11 cellular contexts compared by ENCODE assay signal in genomic region chr7:143384741-143385631, GRCh38. TPM values are rescaled to one million over a fixed set of nuclear protein-coding genes. Genes with fewer than 3 reads are reported as not detected.
DNase-seq lines count a peak whose midpoint lies in the region; ATAC-seq and TF ChIP-seq lines count a peak whose summit lies in the region.
"Had no signal": no experiment of that assay in that cellular context is flagged by ENCODE, and none has a peak within 500 bp of the region (broad histone marks: within the 10 kb centered on the region; RNA-seq: fewer than 3 reads in every experiment).

No MANE protein-coding gene starts in this region.

- CTCF ChIA-PET in MCF 10A (lab: Yijun Ruan, JAX) = interaction anchor here (0.6 to 1.6 kb wide), 6 partner anchors 13 to 145 kb away, joined by 3 to 7 read pairs (median 4); no protein-coding TSS in a partner anchor
- CTCF ChIA-PET in GM10248 (lab: Yijun Ruan, JAX) = interaction anchor here (1.0 to 2.1 kb wide), 7 partner anchors 8 to 144 kb away, joined by 3 to 8 read pairs (median 6); no protein-coding TSS in a partner anchor
- CTCF ChIA-PET in CD4-positive, alpha-beta memory T cell (lab: Charles Lee; ENCODE audit: partially characterized antibody) = interaction anchor here (0.7 to 7.9 kb wide), 14 partner anchors 9 to 144 kb away, joined by 3 to 129 read pairs (median 4); partner anchors contain the start of gene EPHA1

- H3K27me3 ChIP-seq in breast epithelium (no peaks in the 10 kb centered on the region), uterus (no peaks in the 10 kb centered on the region)
- H3K27me3 ChIP-seq in CD4-positive, alpha-beta memory T cell (ENCODE audit: insufficient read depth, low read length) = no peaks in the 10 kb centered on the region

- TF ChIP-seq CTCF in breast epithelium (IDR thresholded peaks at IDR 0.05) = no peak
- no peak for TF ChIP-seq CTCF in MCF 10A (IDR thresholded peaks at IDR 0.05; ENCODE audit: unreplicated experiment)
- TF ChIP-seq CTCF in uterus (IDR thresholded peaks at IDR 0.05) = no peak
- TF ChIP-seq CTCF in GM10248 (IDR thresholded peaks at IDR 0.05; ENCODE audit: control extremely low read depth, extremely low read depth, low read depth, missing control alignments) = no peak

- no peaks in the 10 kb centered on the region for H3K36me3 ChIP-seq in breast epithelium
- H3K36me3 ChIP-seq in uterus = no peaks in the 10 kb centered on the region
- peaks cover 43% of the 10 kb centered on the region for H3K36me3 ChIP-seq in CD4-positive, alpha-beta memory T cell (ENCODE audit: insufficient read depth, low read length)

- no peaks in the 10 kb centered on the region for H3K27me3 Mint-ChIP-seq in MCF 10A (ENCODE audit: insufficient read depth, unreplicated experiment)
- H3K27me3 Mint-ChIP-seq in CD4-positive, alpha-beta memory T cell = no peaks in the 10 kb centered on the region

- DNase-seq in breast epithelium (ENCODE audit: low spot score in 2 of 2) (no peak), MCF 10A (ENCODE audit: unreplicated experiment) (no peak), dermis blood vessel endothelial cell (peak; percentile 34), midbrain (lab: John Stamatoyannopoulos, UW) (peak; percentile 5), uterus (peak in 1 of 2 donors; percentile 36), GM10248 (ENCODE audit: extremely low spot score) (no peak)
- DNase-seq in CD4-positive, alpha-beta memory T cell = no peak
- DNase-seq: erythroblast, NCI-H2171 had no signal

- no peak overlapping the region for H3K4me3 Mint-ChIP-seq in MCF 10A (ENCODE audit: unreplicated experiment)
- no peak overlapping the region for H3K4me3 Mint-ChIP-seq in CD4-positive, alpha-beta memory T cell

- no TSS peak for BruUV-seq in MCF 10A (replicated peaks; lab: Mats Ljungman, UMichigan)

- TF ChIP-seq POLR2A in breast epithelium (IDR thresholded peaks at IDR 0.05) = no peak
- no peak for TF ChIP-seq POLR2A in uterus (IDR thresholded peaks at IDR 0.05)

- POLR2A ChIA-PET in MCF 10A (lab: Yijun Ruan, JAX) = interaction anchor here (1.0 to 1.5 kb wide), 4 partner anchors 9 to 47 kb away, joined by 3 to 6 read pairs (median 4); no protein-coding TSS in a partner anchor
- POLR2A ChIA-PET in GM10248 (lab: Yijun Ruan, JAX) = no interaction called here
- POLR2A ChIA-PET in CD4-positive, alpha-beta memory T cell (lab: Charles Lee; ENCODE audit: partially characterized antibody) = interaction anchor here (0.7 to 9.3 kb wide), 9 partner anchors 8 to 586 kb away, joined by 3 to 215 read pairs (median 6); partner anchors contain the start of gene EPHA1

- H3K4me1 Mint-ChIP-seq in MCF 10A (ENCODE audit: insufficient read depth, unreplicated experiment) = peaks cover 13% of the 10 kb centered on the region
- H3K4me1 Mint-ChIP-seq in CD4-positive, alpha-beta memory T cell = peaks cover 4 to 16% (median 11%) of the 10 kb centered on the region in 4 donors

- no peak overlapping the region for H3K27ac Mint-ChIP-seq in MCF 10A (ENCODE audit: low read depth, unreplicated experiment)
- H3K27ac Mint-ChIP-seq in CD4-positive, alpha-beta memory T cell = no peak overlapping the region

- H3K36me3 Mint-ChIP-seq in MCF 10A (ENCODE audit: insufficient read depth, unreplicated experiment) = peaks cover 31% of the 10 kb centered on the region
- peaks cover 9 to 22% of the 10 kb centered on the region in 2 donors for H3K36me3 Mint-ChIP-seq in CD4-positive, alpha-beta memory T cell

- H3K4me1 ChIP-seq in breast epithelium (peaks cover 12 to 13% of the 10 kb centered on the region in 2 donors), uterus (peaks cover 7 to 29% of the 10 kb centered on the region in 2 donors)
- H3K4me1 ChIP-seq in CD4-positive, alpha-beta memory T cell (ENCODE audit: insufficient read depth, low read length) = peaks cover 56% of the 10 kb centered on the region

- ATAC-seq in GM21737 (IDR thresholded peaks at IDR 0.05; ENCODE audit: unreplicated experiment) = no peak

- H3K4me3 ChIP-seq in breast epithelium (peak overlapping the region; percentile 87 to 95 (median 94)), uterus (peak overlapping the region; percentile 75 to 99)
- peak overlapping the region in 1 of 2 donors; percentile 46 for H3K4me3 ChIP-seq in CD4-positive, alpha-beta memory T cell (ENCODE audit: low read length in 2 of 2)

- no peaks in the 10 kb centered on the region for H3K9me3 ChIP-seq in breast epithelium
- no peaks in the 10 kb centered on the region for H3K9me3 ChIP-seq in uterus
- H3K9me3 ChIP-seq in CD4-positive, alpha-beta memory T cell (ENCODE audit: control insufficient read depth in 1 of 2, low read length in 2 of 2) = no peaks in the 10 kb centered on the region

- H3K9me3 Mint-ChIP-seq in MCF 10A (ENCODE audit: unreplicated experiment) = no peaks in the 10 kb centered on the region
- no peaks in the 10 kb centered on the region for H3K9me3 Mint-ChIP-seq in CD4-positive, alpha-beta memory T cell

- H3K27ac ChIP-seq in breast epithelium (peak overlapping the region; percentile 98 to 100), uterus (peak overlapping the region; percentile 98 to 99)
- no peak overlapping the region for H3K27ac ChIP-seq in CD4-positive, alpha-beta memory T cell (ENCODE audit: low read depth, low read length)

- intact Hi-C loops in breast epithelium (cut with DNase I; ENCODE audit: low total_unique reads) = loop anchor here (5.0 kb wide), 1 partner anchor 102 kb away; no protein-coding TSS in a partner anchor
- intact Hi-C loops in MCF 10A (cut with micrococcal nuclease) = loop anchor here (5.0 kb wide), 1 partner anchor 517 kb away; the partner anchor contains the start of gene TCAF1
- intact Hi-C loops in uterus (cut with DNase I; ENCODE audit: low total_unique reads) = no loop called here
- intact Hi-C loops in CD4-positive, alpha-beta memory T cell (cut with micrococcal nuclease) = loop anchor here (5.0 kb wide), 1 partner anchor 583 kb away; no protein-coding TSS in a partner anchor

RNA-seq across cellular contexts. Expression of gene ZYX, which starts 3.8 kb away (rescaled TPM):
- 10 to 100 TPM; 60.2 to 61.0 (median 60.4) TPM for total RNA-seq in breast epithelium
- total RNA-seq in MCF 10A (2022) = 168 and 260 TPM in 2 replicates
- total RNA-seq in dermis blood vessel endothelial cell = 26.2 and 57.2 TPM in 2 replicates
- total RNA-seq in uterus = 100 to 1,000 TPM in 2 of 4 donors, 10 to 100 TPM in 2; 46.0 to 494 (median 95.9) TPM
- 100 to 1,000 TPM; 145 to 148 TPM for total RNA-seq in CD4-positive, alpha-beta memory T cell
- polyA plus RNA-seq in CD4-positive, alpha-beta memory T cell = 100 to 1,000 TPM in 1 of 2 donors, 10 to 100 TPM in 1; 55.7 to 145 TPM

RNA-seq across cellular contexts. Expression of gene FAM131B, which starts 22.5 kb away (rescaled TPM):
- total RNA-seq in breast epithelium (1 to 10 TPM in 1 of 3 donors, under 1 TPM in 2; 0.48 to 2.3 (median 0.73) TPM), MCF 10A (2022) (0.19 and 0.25 TPM in 2 replicates), dermis blood vessel endothelial cell (0.23 and 0.51 TPM in 2 replicates), uterus (10 to 100 TPM in 1 of 4 donors, 1 to 10 TPM in 3; 1.2 to 10.6 (median 6.5) TPM)
- total RNA-seq in CD4-positive, alpha-beta memory T cell = under 1 TPM; 0.61 to 0.97 TPM
- not detected for polyA plus RNA-seq in CD4-positive, alpha-beta memory T cell

RNA-seq across cellular contexts. Expression of gene EPHA1, which starts 23.7 kb away (rescaled TPM):
- total RNA-seq in breast epithelium (10 to 100 TPM in 2 of 3 donors, not detected in 1; 11.8 to 15.4 TPM), MCF 10A (2022) (0.89 and 1.2 TPM in 2 replicates), dermis blood vessel endothelial cell (0.09 TPM in 1 of 2 replicates, not detected in the other), uterus (1 to 10 TPM in 3 of 4 donors, not detected in 1; 1.3 to 5.6 (median 1.9) TPM)
- 10 to 100 TPM; 30.7 to 34.4 TPM for total RNA-seq in CD4-positive, alpha-beta memory T cell
- 10 to 100 TPM in 1 of 2 donors, 1 to 10 TPM in 1; 4.2 to 14.4 TPM for polyA plus RNA-seq in CD4-positive, alpha-beta memory T cell

RNA-seq across cellular contexts. Expression of gene TAS2R60, which starts 58.3 kb away (rescaled TPM):
- 1 to 10 TPM in 1 of 3 donors, not detected in 2; 1.6 TPM for total RNA-seq in breast epithelium
- not detected in 2 replicates for total RNA-seq in MCF 10A (2022)
- total RNA-seq in dermis blood vessel endothelial cell = not detected in 2 replicates
- 1 to 10 TPM in 1 of 4 donors, not detected in 3; 3.3 TPM for total RNA-seq in uterus
- total RNA-seq in CD4-positive, alpha-beta memory T cell = 1 to 10 TPM in 1 of 2 experiments, under 1 TPM in 1; 0.36 to 1.4 TPM
- polyA plus RNA-seq in CD4-positive, alpha-beta memory T cell = under 1 TPM; 0.89 to 0.94 TPM
- total RNA-seq: T-helper 1 cell treated with Interleukin-12 subunit alpha and Interleukin-12 subunit beta and Interleukin-4 antibody, amounts not matched to agents 30 ng/mL and 1 ng/mL, for 36 hours had no signal

Comparison
In these comparisons a context has a peak if more than half of its experiments do, and no peak if none do; other contexts are left out.
1. DNase-seq: peak in dermis blood vessel endothelial cell (single experiment) and midbrain (single experiment); none in breast epithelium (0 of 2), MCF 10A (single experiment), GM10248 (single experiment) and CD4-positive, alpha-beta memory T cell (0 of 5).